13 cellular contexts compared by ENCODE assay signal in the genomic region with DNA sequence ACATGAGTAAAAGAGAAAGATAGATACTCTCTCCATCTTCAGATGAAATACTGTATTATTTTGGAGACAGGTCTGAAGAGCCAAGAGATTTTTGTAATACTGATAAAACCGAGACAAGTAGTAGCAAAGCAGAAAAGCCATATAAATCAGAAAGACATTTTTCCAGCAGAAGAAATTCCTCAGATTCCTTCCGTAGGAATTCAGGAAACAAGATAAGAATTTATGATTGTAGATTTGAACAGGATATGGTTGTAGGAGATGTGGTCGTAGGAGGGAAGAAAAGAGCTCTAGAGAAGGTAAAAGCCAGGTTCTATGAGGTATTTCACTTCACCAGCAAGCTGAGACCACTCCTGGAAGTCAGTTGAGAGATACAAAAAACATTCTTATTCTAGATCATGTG.
"Had no signal": no experiment of that assay in that cellular context is flagged by ENCODE, and none has a peak within 500 bp of the region (broad histone marks: within the 10 kb centered on the region; RNA-seq: fewer than 3 reads in every experiment).

No MANE protein-coding gene starts in this region.

- H3K79me2 ChIP-seq: parathyroid adenoma had no signal

- H3K27me3 ChIP-seq: neural progenitor cell, stomach had no signal

- H3K4me3 ChIP-seq: neural progenitor cell, skin epidermis, stomach, thoracic aorta had no signal

- H3K4me3 Mint-ChIP-seq: activated CD4-positive, alpha-beta memory T cell treated with anti-CD3 and anti-CD28 coated beads, Interleukin-2, amount 10 ng/mL, durations not matched to agents 7 days and 5 days; activated T-cell treated with anti-CD3 and anti-CD28 coated beads, Interleukin-2, amount 50 U/mL, for 72 hours; neural progenitor cell had no signal

- H2AFZ ChIP-seq: neural progenitor cell, parathyroid adenoma had no signal

- H3K9me3 ChIP-seq: stomach, thoracic aorta had no signal

- H3K36me3 Mint-ChIP-seq: neural progenitor cell had no signal

- H3K4me1 ChIP-seq: parathyroid adenoma, stomach had no signal

- H3K4me2 ChIP-seq: neural progenitor cell had no signal

- H3K27me3 Mint-ChIP-seq: activated CD4-positive, alpha-beta memory T cell treated with anti-CD3 and anti-CD28 coated beads, Interleukin-2, amount 10 ng/mL, durations not matched to agents 7 days and 5 days had no signal

- H3K36me3 ChIP-seq: neural progenitor cell, stomach, thoracic aorta had no signal

- H3K4me1 Mint-ChIP-seq: activated CD4-positive, alpha-beta memory T cell treated with anti-CD3 and anti-CD28 coated beads, Interleukin-2, amount 10 ng/mL, durations not matched to agents 7 days and 5 days; neural progenitor cell had no signal

- H3K9me3 Mint-ChIP-seq: activated CD4-positive, alpha-beta memory T cell treated with anti-CD3 and anti-CD28 coated beads, Interleukin-2, amount 10 ng/mL, durations not matched to agents 7 days and 5 days; activated T-cell treated with anti-CD3 and anti-CD28 coated beads, Interleukin-2, amount 50 U/mL, for 72 hours; neural progenitor cell had no signal

- H3K27ac Mint-ChIP-seq: activated CD4-positive, alpha-beta memory T cell treated with anti-CD3 and anti-CD28 coated beads, Interleukin-2, amount 10 ng/mL, durations not matched to agents 7 days and 5 days; activated T-cell treated with anti-CD3 and anti-CD28 coated beads, Interleukin-2, amount 50 U/mL, for 72 hours; neural progenitor cell had no signal

- DNase-seq: activated CD4-positive, alpha-beta memory T cell treated with anti-CD3 and anti-CD28 coated beads, Interleukin-2, amount 10 ng/mL, durations not matched to agents 7 days and 5 days; activated naive CD4-positive, alpha-beta T cell; activated T-cell treated with anti-CD3 and anti-CD28 coated beads, Interleukin-2, amount 50 U/mL, for 72 hours; central memory CD4-positive, alpha-beta T cell; cortex of kidney; effector memory CD4-positive, alpha-beta T cell; head of caudate nucleus; stomach; T-helper 9 cell had no signal

- H3K27ac ChIP-seq: neural progenitor cell, parathyroid adenoma, skin epidermis, stomach, thoracic aorta had no signal

- H3K9ac ChIP-seq: neural progenitor cell, parathyroid adenoma had no signal

- ATAC-seq: activated T-cell treated with anti-CD3 and anti-CD28 coated beads, Interleukin-2, amount 50 U/mL, for 72 hours had no signal
